ENCODE assay signal across 31 cellular contexts in the genomic region with DNA sequence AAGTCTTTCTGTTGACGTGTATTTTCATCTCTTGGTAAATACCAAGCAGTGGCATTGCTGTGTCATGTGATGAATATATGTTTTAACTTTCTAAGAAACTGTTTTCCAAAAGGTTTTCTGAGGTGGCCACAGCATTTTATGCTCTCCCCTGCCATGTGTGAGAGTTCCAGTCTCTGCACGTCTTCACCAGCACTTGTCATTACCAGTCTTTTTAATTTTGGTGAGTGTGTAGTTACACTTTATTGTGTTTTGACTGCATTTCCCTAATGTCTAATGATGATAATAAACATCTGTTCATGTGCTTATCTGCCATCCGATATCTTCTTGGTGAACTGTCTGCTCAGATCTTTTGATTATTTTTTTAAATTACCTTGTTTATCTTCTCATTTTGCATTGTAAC. TPM values are rescaled to one million over a fixed set of nuclear protein-coding genes. Genes with fewer than 3 reads are reported as not detected.
A peak's percentile ranks its signal among the peaks of the same experiment; 100 is the strongest.
DNase-seq lines count a peak whose midpoint lies in the region; FAIRE-seq and TF ChIP-seq lines count a peak whose summit lies in the region.
"Had no signal": no experiment of that assay in that cellular context is flagged by ENCODE, and none has a peak within 500 bp of the region (broad histone marks: within the 10 kb centered on the region; RNA-seq: fewer than 3 reads in every experiment).

No MANE protein-coding gene starts in this region.

- DNase-seq in activated CD4-positive, alpha-beta T cell treated with anti-CD3 and anti-CD28 coated beads, Interleukin-2, amount 10 ng/mL, durations not matched to agents 24 days and 14 days, result peak; percentile 41
- no peak for DNase-seq in activated CD4-positive, alpha-beta T cell treated with anti-CD3 and anti-CD28 coated beads for 1 hour
- DNase-seq in GM18507 (ENCODE audit: extremely low spot score, insufficient read length, low read depth) (no peak), neural progenitor cell (ENCODE audit: low spot score) (no peak)
- DNase-seq in activated naive CD8-positive, alpha-beta T cell treated with anti-CD3 and anti-CD28 coated beads for 36 hours, result no peak
- DNase-seq: 8988T; ACHN; AML-193; BE2C; C1 segment of cervical spinal cord; Caco-2; Calu3; CD4-positive, alpha-beta memory T cell; CD4-positive, alpha-beta T cell; CD4-positive, CD25-positive, alpha-beta regulatory T cell; CD8-positive, alpha-beta memory T cell; CD8-positive, alpha-beta T cell; COR-L47; DMS 273 treated with DMSO at 0.1 percent for 48 hours; DMS153; DND-41; EL had no signal

- H3K9me3 ChIP-seq in HEK293 (ENCODE audit: control insufficient read depth, insufficient read depth, low read depth, low read length) (no peaks in the 10 kb centered on the region), neural progenitor cell (ENCODE audit: low read depth) (no peaks in the 10 kb centered on the region)
- H3K9me3 ChIP-seq: A549, BE2C, BLaER1, Caco-2 had no signal

- H3K4me1 ChIP-seq in HEK293 (ENCODE audit: control insufficient read depth, insufficient read depth, low read length) (no peaks in the 10 kb centered on the region), neural progenitor cell (no peaks in the 10 kb centered on the region)
- H3K4me1 ChIP-seq: A549, BE2C, Caco-2 had no signal

- no peaks in the 10 kb centered on the region for H3K27me3 ChIP-seq in neural progenitor cell
- H3K27me3 ChIP-seq: BLaER1; BLaER1 treated with 17β-estradiol and CSF1 and Interleukin-3, amounts not matched to agents 10 nM and 100 nM had no signal

- H3K9me3 Mint-ChIP-seq in activated CD4-positive, alpha-beta T cell treated with anti-CD3 and anti-CD28 coated beads, Interleukin-2, amount 10 ng/mL, durations not matched to agents 24 days and 14 days, result no peaks in the 10 kb centered on the region
- H3K9me3 Mint-ChIP-seq in neural progenitor cell, result no peaks in the 10 kb centered on the region
- no peaks in the 10 kb centered on the region for H3K9me3 Mint-ChIP-seq in activated naive CD8-positive, alpha-beta T cell treated with anti-CD3 and anti-CD28 coated beads for 36 hours
- H3K9me3 Mint-ChIP-seq: CD4-positive, alpha-beta memory T cell; CD4-positive, alpha-beta T cell; CD8-positive, alpha-beta memory T cell; CD8-positive, alpha-beta T cell had no signal

- H3K4me3 Mint-ChIP-seq in activated CD4-positive, alpha-beta T cell treated with anti-CD3 and anti-CD28 coated beads, Interleukin-2, amount 10 ng/mL, durations not matched to agents 24 days and 14 days, result no peak overlapping the region
- no peak overlapping the region for H3K4me3 Mint-ChIP-seq in neural progenitor cell
- H3K4me3 Mint-ChIP-seq in activated naive CD8-positive, alpha-beta T cell treated with anti-CD3 and anti-CD28 coated beads for 36 hours, result no peak overlapping the region
- H3K4me3 Mint-ChIP-seq: B cell; CD14-positive monocyte; CD4-positive, alpha-beta memory T cell; CD4-positive, alpha-beta T cell; CD4-positive, CD25-positive, alpha-beta regulatory T cell; CD8-positive, alpha-beta memory T cell; CD8-positive, alpha-beta T cell had no signal

- peaks cover 13% of the 10 kb centered on the region for H3K4me1 Mint-ChIP-seq in activated CD4-positive, alpha-beta T cell treated with anti-CD3 and anti-CD28 coated beads, Interleukin-2, amount 10 ng/mL, durations not matched to agents 24 days and 14 days
- H3K4me1 Mint-ChIP-seq in neural progenitor cell, result no peaks in the 10 kb centered on the region
- peaks cover 19% of the 10 kb centered on the region for H3K4me1 Mint-ChIP-seq in activated naive CD8-positive, alpha-beta T cell treated with anti-CD3 and anti-CD28 coated beads for 36 hours

- H3K27ac ChIP-seq in HEK293 (ENCODE audit: extremely low read depth, low read depth, low read length) (no peak overlapping the region), neural progenitor cell (no peak overlapping the region)
- H3K27ac ChIP-seq: 22Rv1; A549; BLaER1; BLaER1 treated with 17β-estradiol and CSF1 and Interleukin-3, amounts not matched to agents 10 nM and 100 nM; C4-2B had no signal

- POLR2A ChIA-PET in HEK293 (lab: Yijun Ruan, JAX), result no interaction called here

- H3K79me2 ChIP-seq in neural progenitor cell (ENCODE audit: low read depth), result no peaks in the 10 kb centered on the region

- no peaks in the 10 kb centered on the region for H3K36me3 Mint-ChIP-seq in activated CD4-positive, alpha-beta T cell treated with anti-CD3 and anti-CD28 coated beads, Interleukin-2, amount 10 ng/mL, durations not matched to agents 24 days and 14 days (ENCODE audit: low read depth)
- no peaks in the 10 kb centered on the region for H3K36me3 Mint-ChIP-seq in neural progenitor cell
- H3K36me3 Mint-ChIP-seq in activated naive CD8-positive, alpha-beta T cell treated with anti-CD3 and anti-CD28 coated beads for 36 hours, result no peaks in the 10 kb centered on the region
- H3K36me3 Mint-ChIP-seq: CD14-positive monocyte; CD4-positive, alpha-beta memory T cell; CD4-positive, CD25-positive, alpha-beta regulatory T cell; CD8-positive, alpha-beta memory T cell; CD8-positive, alpha-beta T cell had no signal

- H3K4me3 ChIP-seq in HEK293 (ENCODE audit: low read depth, low read length) (no peak overlapping the region), neural progenitor cell (no peak overlapping the region)
- H3K4me3 ChIP-seq: A549; BLaER1; BLaER1 treated with 17β-estradiol and CSF1 and Interleukin-3, amounts not matched to agents 10 nM and 100 nM had no signal

- H3K9ac ChIP-seq in neural progenitor cell, result no peak overlapping the region
- H3K9ac ChIP-seq: BLaER1; BLaER1 treated with 17β-estradiol and CSF1 and Interleukin-3, amounts not matched to agents 10 nM and 100 nM had no signal

- intact Hi-C loops in activated CD4-positive, alpha-beta T cell treated with anti-CD3 and anti-CD28 coated beads, Interleukin-2, amount 10 ng/mL, durations not matched to agents 24 days and 14 days (cut with micrococcal nuclease), result loop anchor here (5.0 kb wide), 1 partner anchor 1295 kb away; no protein-coding TSS in a partner anchor

- peak; percentile 5 for FAIRE-seq in GM18507 (lab: Jason Lieb, UNC)
- FAIRE-seq: A549, D721Med had no signal

- peaks cover 65% of the 10 kb centered on the region for H3K27me3 Mint-ChIP-seq in activated CD4-positive, alpha-beta T cell treated with anti-CD3 and anti-CD28 coated beads, Interleukin-2, amount 10 ng/mL, durations not matched to agents 24 days and 14 days
- H3K27me3 Mint-ChIP-seq in neural progenitor cell (ENCODE audit: insufficient read depth, low read depth), result peaks cover 4% of the 10 kb centered on the region
- peaks cover 40% of the 10 kb centered on the region for H3K27me3 Mint-ChIP-seq in activated naive CD8-positive, alpha-beta T cell treated with anti-CD3 and anti-CD28 coated beads for 36 hours

- CTCF ChIA-PET in HEK293 (lab: Yijun Ruan, JAX), result interaction anchor here (0.6 to 5.1 kb wide), 16 partner anchors 9 to 1120 kb away, joined by 3 to 71 read pairs (median 6); no protein-coding TSS in a partner anchor

- H3F3A ChIP-seq in neural progenitor cell (ENCODE audit: low read depth), result no peaks in the 10 kb centered on the region

- no peak overlapping the region for H3K4me2 ChIP-seq in neural progenitor cell
- H3K4me2 ChIP-seq: A549; BLaER1; BLaER1 treated with 17β-estradiol and CSF1 and Interleukin-3, amounts not matched to agents 10 nM and 100 nM had no signal

- H3K36me3 ChIP-seq in HEK293 (ENCODE audit: control insufficient read depth in 2 of 2, insufficient read depth in 1 of 2, low read length in 2 of 2) (no peaks in the 10 kb centered on the region), neural progenitor cell (no peaks in the 10 kb centered on the region)
- H3K36me3 ChIP-seq: BE2C; BLaER1; BLaER1 treated with 17β-estradiol and CSF1 and Interleukin-3, amounts not matched to agents 10 nM and 100 nM had no signal

- H2AFZ ChIP-seq in neural progenitor cell (replicated peaks), result no peak overlapping the region

- H4K20me1 ChIP-seq in neural progenitor cell (ENCODE audit: low read depth), result no peaks in the 10 kb centered on the region
- H4K20me1 ChIP-seq: BLaER1; BLaER1 treated with 17β-estradiol and CSF1 and Interleukin-3, amounts not matched to agents 10 nM and 100 nM had no signal

- TF ChIP-seq CTCF in HEK293 (tag by site-specific recombination; IDR thresholded peaks at IDR 0.05) (no peak), neural progenitor cell (IDR thresholded peaks at IDR 0.05) (no peak)

- H3K27ac Mint-ChIP-seq in activated CD4-positive, alpha-beta T cell treated with anti-CD3 and anti-CD28 coated beads, Interleukin-2, amount 10 ng/mL, durations not matched to agents 24 days and 14 days, result no peak overlapping the region
- H3K27ac Mint-ChIP-seq in neural progenitor cell, result no peak overlapping the region
- H3K27ac Mint-ChIP-seq in activated naive CD8-positive, alpha-beta T cell treated with anti-CD3 and anti-CD28 coated beads for 36 hours, result no peak overlapping the region
- H3K27ac Mint-ChIP-seq: B cell; CD14-positive monocyte; CD4-positive, alpha-beta memory T cell; CD4-positive, alpha-beta T cell; CD4-positive, CD25-positive, alpha-beta regulatory T cell; CD8-positive, alpha-beta T cell had no signal

TF ChIP-seq in HEK293, 187 proteins besides CTCF, POLR2A, EP300 and RAD21:
- TF ChIP-seq ZNF302 (tag by site-specific recombination; IDR thresholded peaks at IDR 0.05; ENCODE audit: low read depth) (no peak), ZNF626 (tag by site-specific recombination; IDR thresholded peaks at IDR 0.05) (no peak), ZNF571 (tag by site-specific recombination; IDR thresholded peaks at IDR 0.05) (no peak), ZNF184 (tag by site-specific recombination; IDR thresholded peaks at IDR 0.05) (peak; percentile 94), SETDB1 (IDR thresholded peaks at IDR 0.05; ENCODE audit: insufficient read length, low read length) (peak; percentile 33)
TF ChIP-seq in HEK293: peak in this region for 2.

RNA-seq across cellular contexts. Expression of gene GADD45G, which starts 27.4 kb away (rescaled TPM):
- 19.8 and 20.0 TPM in 2 replicates for total RNA-seq in activated CD4-positive, alpha-beta T cell treated with anti-CD3 and anti-CD28 coated beads, Interleukin-2, amount 10 ng/mL, durations not matched to agents 24 days and 14 days
- 1.8 TPM in 1 of 2 replicates, not detected in the other for total RNA-seq in neural progenitor cell (ENCODE audit: low replicate concordance)
- total RNA-seq in activated naive CD8-positive, alpha-beta T cell treated with anti-CD3 and anti-CD28 coated beads for 36 hours, result 1 to 10 TPM; 1.4 to 1.8 TPM
